34 cellular contexts compared by ENCODE assay signal in the genomic region with DNA sequence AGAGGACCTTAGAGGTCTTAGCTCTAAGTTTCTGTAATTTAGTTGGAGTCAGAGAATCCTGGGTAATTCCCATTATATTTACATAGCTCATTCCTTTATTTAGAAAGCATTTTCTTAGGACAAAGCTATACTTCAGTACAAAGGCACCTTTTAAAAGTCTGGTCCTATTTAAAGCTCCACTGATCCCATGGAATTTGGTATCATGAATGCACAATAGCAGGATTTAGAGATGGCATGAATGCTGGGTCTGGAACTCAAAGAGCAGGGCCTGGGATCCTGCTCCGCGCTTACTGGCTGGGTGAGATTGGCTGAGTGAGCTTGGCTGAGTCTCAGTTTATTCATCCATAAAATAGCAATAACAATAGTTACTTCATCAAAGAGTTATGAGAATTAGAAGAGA. TPM values are rescaled to one million over a fixed set of nuclear protein-coding genes. Genes with fewer than 3 reads are reported as not detected.
DNase-seq lines count a peak whose midpoint lies in the region; ATAC-seq, FAIRE-seq and TF ChIP-seq lines count a peak whose summit lies in the region.
"Had no signal": no experiment of that assay in that cellular context is flagged by ENCODE, and none has a peak within 500 bp of the region (broad histone marks: within the 10 kb centered on the region; RNA-seq: fewer than 3 reads in every experiment).

No MANE protein-coding gene starts in this region.

- CTCF ChIA-PET in HepG2 (lab: Yijun Ruan, JAX; ENCODE audit: low intra/inter-chr PET ratio, low total read pairs): no interaction called here

- WGBS in HepG2 (ENCODE audit: low lambda C conversion rate): 80% methylated on average over 2 of the region's 2 CpGs
- WGBS in right lobe of liver (ENCODE audit: insufficient coverage, low coverage, low lambda C conversion rate, missing lambda C conversion rate): 100% methylated on average over 1 of the region's 2 CpGs
- WGBS in mesenchymal stem cell: no CpG with 5 or more reads among the region's 2 CpGs

- H3K4me3 ChIP-seq in HepG2 (replicated peaks in 1 of 3; ENCODE audit: insufficient read depth in 1 of 3, low read depth in 2 of 3, low read length in 3 of 3) (no peak overlapping the region), right lobe of liver (no peak overlapping the region), epithelial cell of proximal tubule (ENCODE audit: low read depth, low read length) (no peak overlapping the region), mesenchymal stem cell (ENCODE audit: insufficient read depth in 1 of 2, low read depth in 1 of 2, low read length in 2 of 2) (no peak overlapping the region), coronary artery (no peak overlapping the region)
- H3K4me3 ChIP-seq: lower lobe of right lung, suprapubic skin, upper lobe of right lung had no signal

- TF ChIP-seq EP300 in HepG2 (IDR thresholded peaks at IDR 0.05; ENCODE audit: low read depth in 2 of 2, low read length in 2 of 2): no peak; a peak in 1 of 4 replicates
- no peak for TF ChIP-seq EP300 in HepG2 (CRISPR knock-in tag; IDR thresholded peaks at IDR 0.05; ENCODE audit: borderline replicate concordance)

- H3K27ac ChIP-seq in HepG2 (ENCODE audit: extremely low read length, insufficient read depth, low read length): no peak overlapping the region
- no peak overlapping the region for H3K27ac ChIP-seq in right lobe of liver
- H3K27ac ChIP-seq in mesenchymal stem cell (ENCODE audit: low read length, poor library complexity, severe bottlenecking): peak overlapping the region; percentile 89
- no peak overlapping the region for H3K27ac ChIP-seq in coronary artery
- H3K27ac ChIP-seq: 22Rv1, lower lobe of right lung, suprapubic skin, upper lobe of right lung had no signal

- no peaks in the 10 kb centered on the region for H3K9me3 Mint-ChIP-seq in natural killer cell treated with Interleukin-12 subunit alpha and Interleukin-12 subunit beta and Interleukin-15 and Interleukin-18, amount 100 ng/mL, for 72 hours
- H3K9me3 Mint-ChIP-seq: activated naive CD4-positive, alpha-beta T cell treated with anti-CD3 and anti-CD28 coated beads, Interleukin-2, amount 50 U/mL, for 24 hours; naive thymus-derived CD8-positive, alpha-beta T cell had no signal

- no peak for FAIRE-seq in HepG2 (lab: Jason Lieb, UNC)
- FAIRE-seq: HTR-8/SVneo, kidney had no signal

- POLR2A ChIA-PET in HepG2 (lab: Yijun Ruan, JAX): interaction anchor here (1.1 to 1.3 kb wide), 2 partner anchors 8 to 596 kb away, joined by 3 read pairs; no protein-coding TSS in a partner anchor

- H2BK120ac ChIP-seq in mesenchymal stem cell (ENCODE audit: low read depth, low read length): no peak overlapping the region

- H3K9ac ChIP-seq in HepG2 (ENCODE audit: insufficient read depth, low read depth, low read length) (no peak overlapping the region), mesenchymal stem cell (ENCODE audit: low read length) (no peak overlapping the region)

- BruUV-seq in HepG2 (replicated peaks; lab: Mats Ljungman, UMichigan): no TSS peak

- H3K4me3 Mint-ChIP-seq in natural killer cell treated with Interleukin-12 subunit alpha and Interleukin-12 subunit beta and Interleukin-15 and Interleukin-18, amount 100 ng/mL, for 72 hours: no peak overlapping the region
- H3K4me3 Mint-ChIP-seq: activated CD8-positive, alpha-beta T cell treated with anti-CD3 and anti-CD28 coated beads, Interleukin-2, amount 10 ng/mL, durations not matched to agents 7 days and 5 days; activated naive CD4-positive, alpha-beta T cell treated with anti-CD3 and anti-CD28 coated beads, Interleukin-2, amount 50 U/mL, for 24 hours; CD14-positive monocyte; naive thymus-derived CD8-positive, alpha-beta T cell had no signal

- H3K27me3 ChIP-seq in HepG2 (ENCODE audit: control insufficient read depth in 1 of 2, insufficient read depth in 2 of 2, low read length in 2 of 2) (no peaks in the 10 kb centered on the region), right lobe of liver (peaks cover 0 to 4% of the 10 kb centered on the region in 2 donors), mesenchymal stem cell (ENCODE audit: control insufficient read depth in 1 of 2, insufficient read depth in 1 of 2, low read length in 2 of 2) (no peaks in the 10 kb centered on the region)
- H3K27me3 ChIP-seq: upper lobe of right lung had no signal

- H4K20me1 ChIP-seq in HepG2 (ENCODE audit: insufficient read depth, low read length): no peaks in the 10 kb centered on the region

- no peak overlapping the region for H3K18ac ChIP-seq in mesenchymal stem cell (ENCODE audit: low read depth in 1 of 2, low read length in 2 of 2)

- in situ Hi-C loops in HepG2 (cut with HindIII; ENCODE audit: extremely low pct_ligation_motif_present, low pct_unique_long_range_greater_than_20kb): no loop called here

- H2AFZ ChIP-seq in HepG2 (ENCODE audit: low read length) (no peak overlapping the region), mesenchymal stem cell (ENCODE audit: low read depth, low read length) (no peak overlapping the region)

- H2BK5ac ChIP-seq in mesenchymal stem cell (ENCODE audit: low read depth, low read length, poor library complexity, severe bottlenecking): no peak overlapping the region

- H3K36me3 Mint-ChIP-seq in natural killer cell treated with Interleukin-12 subunit alpha and Interleukin-12 subunit beta and Interleukin-15 and Interleukin-18, amount 100 ng/mL, for 72 hours: no peaks in the 10 kb centered on the region
- H3K36me3 Mint-ChIP-seq: activated naive CD4-positive, alpha-beta T cell treated with anti-CD3 and anti-CD28 coated beads, Interleukin-2, amount 50 U/mL, for 24 hours; CD14-positive monocyte; naive thymus-derived CD8-positive, alpha-beta T cell had no signal

- no peak overlapping the region for H2BK15ac ChIP-seq in mesenchymal stem cell (ENCODE audit: low read depth, poor library complexity, severe bottlenecking)

- H3K4me1 ChIP-seq in HepG2 (ENCODE audit: insufficient read depth, low read length) (peaks cover 60% of the 10 kb centered on the region), right lobe of liver (no peaks in the 10 kb centered on the region), mesenchymal stem cell (ENCODE audit: control insufficient read depth, insufficient read depth, low read depth, low read length) (peaks cover 3% of the 10 kb centered on the region)
- H3K4me1 ChIP-seq: lower lobe of right lung, upper lobe of right lung had no signal

- no peak overlapping the region for H3K14ac ChIP-seq in mesenchymal stem cell (ENCODE audit: low read length in 2 of 2)

- H3K27me3 Mint-ChIP-seq in natural killer cell treated with Interleukin-12 subunit alpha and Interleukin-12 subunit beta and Interleukin-15 and Interleukin-18, amount 100 ng/mL, for 72 hours: peaks cover 19 to 21% of the 10 kb centered on the region in 2 donors

- ATAC-seq in HepG2 (no peak), right lobe of liver (no peak)
- no peak for ATAC-seq in natural killer cell treated with Interleukin-12 subunit alpha and Interleukin-12 subunit beta and Interleukin-15 and Interleukin-18, amount 100 ng/mL, for 72 hours
- ATAC-seq: activated CD8-positive, alpha-beta T cell treated with anti-CD3 and anti-CD28 coated beads, Interleukin-2, amount 10 ng/mL, durations not matched to agents 7 days and 5 days; esophagus mucosa; lower lobe of right lung; naive thymus-derived CD8-positive, alpha-beta T cell; upper lobe of right lung had no signal

- intact Hi-C loops in HepG2 (cut with micrococcal nuclease; ENCODE audit: unreplicated experiment): no loop called here
- intact Hi-C loops in right lobe of liver (cut with DNase I): no loop called here

- no peak overlapping the region for H4K8ac ChIP-seq in mesenchymal stem cell (ENCODE audit: low read length)

- H3K4me1 Mint-ChIP-seq in natural killer cell treated with Interleukin-12 subunit alpha and Interleukin-12 subunit beta and Interleukin-15 and Interleukin-18, amount 100 ng/mL, for 72 hours (ENCODE audit: low read depth in 2 of 2): no peaks in the 10 kb centered on the region
- H3K4me1 Mint-ChIP-seq: activated naive CD4-positive, alpha-beta T cell treated with anti-CD3 and anti-CD28 coated beads, Interleukin-2, amount 50 U/mL, for 24 hours; naive thymus-derived CD8-positive, alpha-beta T cell had no signal

- peaks cover 3% of the 10 kb centered on the region for H3K79me2 ChIP-seq in HepG2 (ENCODE audit: insufficient read depth, low read length)

- no peak for TF ChIP-seq POLR2A in HepG2 (IDR thresholded peaks at IDR 0.05; ENCODE audit: insufficient read depth in 1 of 2, low read depth in 2 of 2, low read length in 2 of 2)
- no peak for TF ChIP-seq POLR2A in right lobe of liver (IDR thresholded peaks at IDR 0.05)

- H2AK5ac ChIP-seq in mesenchymal stem cell (ENCODE audit: low read length, severe bottlenecking): no peak overlapping the region

- no peak overlapping the region for H4K91ac ChIP-seq in mesenchymal stem cell (ENCODE audit: low read length)

- H3K79me1 ChIP-seq in mesenchymal stem cell (replicated peaks; ENCODE audit: low read length, poor library complexity, severe bottlenecking): no peaks in the 10 kb centered on the region

- H3K4ac ChIP-seq in mesenchymal stem cell (ENCODE audit: low read depth in 1 of 2, low read length in 2 of 2): no peak overlapping the region

- H3K4me2 ChIP-seq in HepG2 (ENCODE audit: low read depth, low read length) (no peak overlapping the region), mesenchymal stem cell (ENCODE audit: low read length, poor library complexity, severe bottlenecking) (no peak overlapping the region)

- TF ChIP-seq RAD21 in HepG2 (CRISPR knock-in tag; IDR thresholded peaks at IDR 0.05): no peak

- no peaks in the 10 kb centered on the region; a peak in 1 of 5 replicates for H3K36me3 ChIP-seq in HepG2 (replicated peaks in 1 of 2; ENCODE audit: control insufficient read depth in 1 of 2, insufficient read depth in 2 of 2, low read length in 2 of 2)
- H3K36me3 ChIP-seq in right lobe of liver: no peaks in the 10 kb centered on the region
- H3K36me3 ChIP-seq in mesenchymal stem cell (ENCODE audit: control insufficient read depth in 1 of 2, insufficient read depth in 2 of 2, low read depth in 1 of 2, low read length in 2 of 2): no peaks in the 10 kb centered on the region
- H3K36me3 ChIP-seq: lower lobe of right lung, suprapubic skin, upper lobe of right lung had no signal

- TF ChIP-seq CTCF in HepG2 (CRISPR knock-in tag; IDR thresholded peaks at IDR 0.05) (no peak), right lobe of liver (IDR thresholded peaks at IDR 0.05) (no peak), epithelial cell of proximal tubule (conservative IDR thresholded peaks at IDR 0.05; ENCODE audit: low read depth, low read length) (no peak), coronary artery (IDR thresholded peaks at IDR 0.05) (no peak)

- H3K9me3 ChIP-seq in HepG2 (ENCODE audit: low read length) (no peaks in the 10 kb centered on the region), right lobe of liver (no peaks in the 10 kb centered on the region), mesenchymal stem cell (ENCODE audit: control insufficient read depth, low read length) (no peaks in the 10 kb centered on the region)
- H3K9me3 ChIP-seq: lower lobe of right lung, suprapubic skin, upper lobe of right lung had no signal

- H3K27ac Mint-ChIP-seq in natural killer cell treated with Interleukin-12 subunit alpha and Interleukin-12 subunit beta and Interleukin-15 and Interleukin-18, amount 100 ng/mL, for 72 hours: no peak overlapping the region
- H3K27ac Mint-ChIP-seq: activated CD8-positive, alpha-beta T cell treated with anti-CD3 and anti-CD28 coated beads, Interleukin-2, amount 10 ng/mL, durations not matched to agents 7 days and 5 days; activated naive CD4-positive, alpha-beta T cell treated with anti-CD3 and anti-CD28 coated beads, Interleukin-2, amount 50 U/mL, for 24 hours; naive thymus-derived CD8-positive, alpha-beta T cell had no signal

- DNase-seq in HepG2 (ENCODE audit: low spot score) (peak; percentile 83), right lobe of liver (no peak), epithelial cell of proximal tubule (ENCODE audit: low read depth) (peak; percentile 83), mesenchymal stem cell (no peak), coronary artery (ENCODE audit: low spot score) (no peak), EL (no peak), C1 segment of cervical spinal cord (lab: John Stamatoyannopoulos, UW) (no peak)
- no peak for DNase-seq in natural killer cell treated with Interleukin-12 subunit alpha and Interleukin-12 subunit beta and Interleukin-15 and Interleukin-18, amount 100 ng/mL, for 72 hours (ENCODE audit: low spot score)
- DNase-seq: activated CD8-positive, alpha-beta T cell treated with anti-CD3 and anti-CD28 coated beads, Interleukin-2, amount 10 ng/mL, durations not matched to agents 7 days and 5 days; amniotic stem cell; DND-41; effector memory CD4-positive, alpha-beta T cell; head of caudate nucleus; KBM-7; kidney; lower lobe of right lung; naive thymus-derived CD8-positive, alpha-beta T cell; NCI-H2029; NCI-H524 treated with DMSO at 0.1 percent for 48 hours; NK-92 treated with Interleukin-12 subunit alpha and Interleukin-12 subunit beta, amount 100 ng/mL, for 24 hours; SHP77; stimulated activated CD4-positive, alpha-beta T cell treated with anti-CD3 and anti-CD28 coated beads, Interleukin-1b, Interleukin-23, amount 100 ng/mL, for 48 hours; stimulated activated naive CD4-positive, alpha-beta T cell treated with Interleukin-2 at 50 U/mL for 16 hours; upper lobe of right lung had no signal

- no peak overlapping the region for H3K23ac ChIP-seq in mesenchymal stem cell (ENCODE audit: low read length in 2 of 2)

- no peak overlapping the region for H2BK12ac ChIP-seq in mesenchymal stem cell (ENCODE audit: low read length in 2 of 2)

RNA-seq across cellular contexts. Expression of gene KRT23, which starts 4.8 kb away (rescaled TPM):
- total RNA-seq in HepG2 (2016; rRNA removed; fragmentation: Illumina TruSeq; extraction: Trizol): 24.7 and 32.9 TPM in 2 replicates
- total RNA-seq in HepG2 (2016; cell fraction: cytosol; rRNA removed; fragmentation: Illumina TruSeq; extraction: Trizol; ENCODE audit: low read depth): 14.1 and 15.3 TPM in 2 replicates
- total RNA-seq in HepG2 (2016; cell fraction: insoluble cytoplasmic fraction; rRNA removed; fragmentation: Illumina TruSeq; extraction: Trizol): 23.3 and 28.9 TPM in 2 replicates
- 18.4 and 19.9 TPM in 2 replicates for total RNA-seq in HepG2 (2016; cell fraction: membrane; rRNA removed; fragmentation: Illumina TruSeq; extraction: Trizol)
- 14.3 and 15.5 TPM in 2 replicates for total RNA-seq in HepG2 (2016; cell fraction: nucleus; rRNA removed; fragmentation: Illumina TruSeq; extraction: Trizol)
- 48.4 and 51.1 TPM in 2 replicates for polyA plus RNA-seq in HepG2 (2011; rRNA removed)
- 50.5 and 56.8 TPM in 2 replicates for polyA plus RNA-seq in HepG2 (2011; cell fraction: cytosol; rRNA removed)
- polyA plus RNA-seq in HepG2 (2011; cell fraction: nucleus; rRNA removed): 21.1 and 23.4 TPM in 2 replicates
- 8.4 and 9.9 TPM in 2 replicates for polyA plus RNA-seq in HepG2 (2012)
- polyA plus RNA-seq in HepG2 (2016; cell fraction: cytosol; fragmentation: Illumina TruSeq; extraction: Trizol; ENCODE audit: low read depth): 11.1 and 15.1 TPM in 2 replicates
- 32.4 and 32.9 TPM in 2 replicates for polyA plus RNA-seq in HepG2 (2016; cell fraction: insoluble cytoplasmic fraction; fragmentation: Illumina TruSeq; extraction: Trizol; ENCODE audit: low read depth)
- polyA plus RNA-seq in HepG2 (2016; cell fraction: membrane; fragmentation: Illumina TruSeq; extraction: Trizol; ENCODE audit: low read depth): 15.7 and 15.9 TPM in 2 replicates
- polyA plus RNA-seq in HepG2 (2016; cell fraction: nucleus; fragmentation: Illumina TruSeq; extraction: Trizol; ENCODE audit: insufficient read depth, low read depth): 15.6 and 16.4 TPM in 2 replicates
- polyA minus RNA-seq in HepG2 (2011; rRNA and poly(A)+ RNA removed; ENCODE audit: low replicate concordance): 31.9 TPM in 1 of 2 replicates, not detected in the other
- 30.6 and 34.0 TPM in 2 replicates for polyA minus RNA-seq in HepG2 (2011; cell fraction: cytosol; rRNA and poly(A)+ RNA removed)
- 45.1 and 60.5 TPM in 2 replicates for polyA minus RNA-seq in HepG2 (2011; cell fraction: nucleus; rRNA and poly(A)+ RNA removed)
- 10 to 100 TPM in 2 of 6 experiments, 1 to 10 TPM in 1, under 1 TPM in 1, not detected in 2; 0.49 to 17.6 (median 10.0) TPM for total RNA-seq in right lobe of liver
- 13.4 and 17.1 TPM in 2 replicates for total RNA-seq in epithelial cell of proximal tubule
- not detected for polyA plus RNA-seq in mesenchymal stem cell (2013, experiment 1 of 2)
- not detected for polyA plus RNA-seq in mesenchymal stem cell (2013, experiment 2 of 2)
- total RNA-seq in natural killer cell treated with Interleukin-12 subunit alpha and Interleukin-12 subunit beta and Interleukin-15 and Interleukin-18, amount 100 ng/mL, for 72 hours: not detected
- total RNA-seq: activated CD8-positive, alpha-beta T cell treated with anti-CD3 and anti-CD28 coated beads, Interleukin-2, amount 10 ng/mL, durations not matched to agents 7 days and 5 days; MCF 10A; naive thymus-derived CD8-positive, alpha-beta T cell had no signal
- polyA plus RNA-seq: naive thymus-derived CD8-positive, alpha-beta T cell had no signal

RNA-seq across cellular contexts. Expression of gene KRT39, which starts 34.1 kb away (rescaled TPM):
- total RNA-seq in HepG2 (2016; rRNA removed; fragmentation: Illumina TruSeq; extraction: Trizol) (0.07 TPM in 1 of 2 replicates, not detected in the other), right lobe of liver (not detected), epithelial cell of proximal tubule (not detected in 2 replicates)
- total RNA-seq in HepG2 (2016; cell fraction: cytosol; rRNA removed; fragmentation: Illumina TruSeq; extraction: Trizol; ENCODE audit: low read depth): not detected in 2 replicates
- not detected in 2 replicates for total RNA-seq in HepG2 (2016; cell fraction: insoluble cytoplasmic fraction; rRNA removed; fragmentation: Illumina TruSeq; extraction: Trizol)
- not detected in 2 replicates for total RNA-seq in HepG2 (2016; cell fraction: membrane; rRNA removed; fragmentation: Illumina TruSeq; extraction: Trizol)
- 0.22 TPM in 1 of 2 replicates, not detected in the other for total RNA-seq in HepG2 (2016; cell fraction: nucleus; rRNA removed; fragmentation: Illumina TruSeq; extraction: Trizol)
- 1.2 and 1.6 TPM in 2 replicates for polyA plus RNA-seq in HepG2 (2011; rRNA removed)
- 0.78 and 0.97 TPM in 2 replicates for polyA plus RNA-seq in HepG2 (2011; cell fraction: cytosol; rRNA removed)
- polyA plus RNA-seq in HepG2 (2011; cell fraction: nucleus; rRNA removed): 1.9 and 3.2 TPM in 2 replicates
- polyA plus RNA-seq in HepG2 (2012): 0.28 and 1.8 TPM in 2 replicates
- not detected in 2 replicates for polyA plus RNA-seq in HepG2 (2016; cell fraction: cytosol; fragmentation: Illumina TruSeq; extraction: Trizol; ENCODE audit: low read depth)
- not detected in 2 replicates for polyA plus RNA-seq in HepG2 (2016; cell fraction: insoluble cytoplasmic fraction; fragmentation: Illumina TruSeq; extraction: Trizol; ENCODE audit: low read depth)
- not detected in 2 replicates for polyA plus RNA-seq in HepG2 (2016; cell fraction: membrane; fragmentation: Illumina TruSeq; extraction: Trizol; ENCODE audit: low read depth)
- polyA plus RNA-seq in HepG2 (2016; cell fraction: nucleus; fragmentation: Illumina TruSeq; extraction: Trizol; ENCODE audit: insufficient read depth, low read depth): not detected in 2 replicates
- 0.46 TPM in 1 of 2 replicates, not detected in the other for polyA minus RNA-seq in HepG2 (2011; rRNA and poly(A)+ RNA removed; ENCODE audit: low replicate concordance)
- 0.59 and 0.62 TPM in 2 replicates for polyA minus RNA-seq in HepG2 (2011; cell fraction: cytosol; rRNA and poly(A)+ RNA removed)
- 0.52 and 1.4 TPM in 2 replicates for polyA minus RNA-seq in HepG2 (2011; cell fraction: nucleus; rRNA and poly(A)+ RNA removed)
- polyA plus RNA-seq in mesenchymal stem cell (2013, experiment 1 of 2): 0.06 TPM
- not detected for polyA plus RNA-seq in mesenchymal stem cell (2013, experiment 2 of 2)
- total RNA-seq in natural killer cell treated with Interleukin-12 subunit alpha and Interleukin-12 subunit beta and Interleukin-15 and Interleukin-18, amount 100 ng/mL, for 72 hours: not detected
- total RNA-seq: activated CD8-positive, alpha-beta T cell treated with anti-CD3 and anti-CD28 coated beads, Interleukin-2, amount 10 ng/mL, durations not matched to agents 7 days and 5 days; esophagus mucosa; fibroblast of villous mesenchyme; kidney; MCF 10A; mononuclear cell; naive thymus-derived CD8-positive, alpha-beta T cell had no signal
- polyA plus RNA-seq: CD14-positive monocyte; naive thymus-derived CD8-positive, alpha-beta T cell had no signal

RNA-seq across cellular contexts. Expression of gene KRT20, which starts 47.6 kb away (rescaled TPM):
- 0.13 and 0.14 TPM in 2 replicates for total RNA-seq in HepG2 (2016; rRNA removed; fragmentation: Illumina TruSeq; extraction: Trizol)
- total RNA-seq in HepG2 (2016; cell fraction: cytosol; rRNA removed; fragmentation: Illumina TruSeq; extraction: Trizol; ENCODE audit: low read depth): not detected in 2 replicates
- total RNA-seq in HepG2 (2016; cell fraction: insoluble cytoplasmic fraction; rRNA removed; fragmentation: Illumina TruSeq; extraction: Trizol): 0.31 and 0.32 TPM in 2 replicates
- 0.12 TPM in 1 of 2 replicates, not detected in the other for total RNA-seq in HepG2 (2016; cell fraction: membrane; rRNA removed; fragmentation: Illumina TruSeq; extraction: Trizol)
- not detected in 2 replicates for total RNA-seq in HepG2 (2016; cell fraction: nucleus; rRNA removed; fragmentation: Illumina TruSeq; extraction: Trizol)
- polyA plus RNA-seq in HepG2 (2011; rRNA removed): 0.20 and 1.0 TPM in 2 replicates
- 0.17 and 0.65 TPM in 2 replicates for polyA plus RNA-seq in HepG2 (2011; cell fraction: cytosol; rRNA removed)
- polyA plus RNA-seq in HepG2 (2011; cell fraction: nucleus; rRNA removed): 0.26 and 0.40 TPM in 2 replicates
- polyA plus RNA-seq in HepG2 (2012): 0.47 and 0.69 TPM in 2 replicates
- 0.06 and 0.15 TPM in 2 replicates for polyA plus RNA-seq in HepG2 (2016; cell fraction: cytosol; fragmentation: Illumina TruSeq; extraction: Trizol; ENCODE audit: low read depth)
- polyA plus RNA-seq in HepG2 (2016; cell fraction: insoluble cytoplasmic fraction; fragmentation: Illumina TruSeq; extraction: Trizol; ENCODE audit: low read depth): 0.31 and 0.36 TPM in 2 replicates
- 0.12 TPM in 1 of 2 replicates, not detected in the other for polyA plus RNA-seq in HepG2 (2016; cell fraction: membrane; fragmentation: Illumina TruSeq; extraction: Trizol; ENCODE audit: low read depth)
- polyA plus RNA-seq in HepG2 (2016; cell fraction: nucleus; fragmentation: Illumina TruSeq; extraction: Trizol; ENCODE audit: insufficient read depth, low read depth): 0.27 TPM in 1 of 2 replicates, not detected in the other
- 0.19 TPM in 1 of 2 replicates, not detected in the other for polyA minus RNA-seq in HepG2 (2011; rRNA and poly(A)+ RNA removed; ENCODE audit: low replicate concordance)
- polyA minus RNA-seq in HepG2 (2011; cell fraction: cytosol; rRNA and poly(A)+ RNA removed): 0.89 TPM in 1 of 2 replicates, not detected in the other
- 0.26 and 0.87 TPM in 2 replicates for polyA minus RNA-seq in HepG2 (2011; cell fraction: nucleus; rRNA and poly(A)+ RNA removed)
- not detected for total RNA-seq in right lobe of liver
- not detected in 2 replicates for total RNA-seq in epithelial cell of proximal tubule
- polyA plus RNA-seq in mesenchymal stem cell (2013, experiment 1 of 2): not detected
- not detected for polyA plus RNA-seq in mesenchymal stem cell (2013, experiment 2 of 2)
- total RNA-seq in natural killer cell treated with Interleukin-12 subunit alpha and Interleukin-12 subunit beta and Interleukin-15 and Interleukin-18, amount 100 ng/mL, for 72 hours: not detected
- total RNA-seq: activated CD8-positive, alpha-beta T cell treated with anti-CD3 and anti-CD28 coated beads, Interleukin-2, amount 10 ng/mL, durations not matched to agents 7 days and 5 days; fibroblast of villous mesenchyme; kidney; lower lobe of right lung; MCF 10A; mononuclear cell; naive thymus-derived CD8-positive, alpha-beta T cell; osteoblast; upper lobe of right lung had no signal
- polyA plus RNA-seq: CD14-positive monocyte; naive thymus-derived CD8-positive, alpha-beta T cell had no signal

RNA-seq across cellular contexts. Expression of gene KRT40, which starts 51.5 kb away (rescaled TPM):
- total RNA-seq in HepG2 (2016; rRNA removed; fragmentation: Illumina TruSeq; extraction: Trizol) (not detected in 2 replicates), right lobe of liver (not detected), epithelial cell of proximal tubule (not detected in 2 replicates)
- not detected in 2 replicates for total RNA-seq in HepG2 (2016; cell fraction: cytosol; rRNA removed; fragmentation: Illumina TruSeq; extraction: Trizol; ENCODE audit: low read depth)
- total RNA-seq in HepG2 (2016; cell fraction: insoluble cytoplasmic fraction; rRNA removed; fragmentation: Illumina TruSeq; extraction: Trizol): not detected in 2 replicates
- total RNA-seq in HepG2 (2016; cell fraction: membrane; rRNA removed; fragmentation: Illumina TruSeq; extraction: Trizol): not detected in 2 replicates
- not detected in 2 replicates for total RNA-seq in HepG2 (2016; cell fraction: nucleus; rRNA removed; fragmentation: Illumina TruSeq; extraction: Trizol)
- polyA plus RNA-seq in HepG2 (2011; rRNA removed): not detected in 2 replicates
- polyA plus RNA-seq in HepG2 (2011; cell fraction: cytosol; rRNA removed): not detected in 2 replicates
- polyA plus RNA-seq in HepG2 (2011; cell fraction: nucleus; rRNA removed): not detected in 2 replicates
- polyA plus RNA-seq in HepG2 (2012): not detected in 2 replicates
- polyA plus RNA-seq in HepG2 (2016; cell fraction: cytosol; fragmentation: Illumina TruSeq; extraction: Trizol; ENCODE audit: low read depth): not detected in 2 replicates
- polyA plus RNA-seq in HepG2 (2016; cell fraction: insoluble cytoplasmic fraction; fragmentation: Illumina TruSeq; extraction: Trizol; ENCODE audit: low read depth): not detected in 2 replicates
- not detected in 2 replicates for polyA plus RNA-seq in HepG2 (2016; cell fraction: membrane; fragmentation: Illumina TruSeq; extraction: Trizol; ENCODE audit: low read depth)
- polyA plus RNA-seq in HepG2 (2016; cell fraction: nucleus; fragmentation: Illumina TruSeq; extraction: Trizol; ENCODE audit: insufficient read depth, low read depth): not detected in 2 replicates
- not detected in 2 replicates for polyA minus RNA-seq in HepG2 (2011; rRNA and poly(A)+ RNA removed; ENCODE audit: low replicate concordance)
- polyA minus RNA-seq in HepG2 (2011; cell fraction: cytosol; rRNA and poly(A)+ RNA removed): not detected in 2 replicates
- not detected in 2 replicates for polyA minus RNA-seq in HepG2 (2011; cell fraction: nucleus; rRNA and poly(A)+ RNA removed)
- polyA plus RNA-seq in mesenchymal stem cell (2013, experiment 1 of 2): not detected
- not detected for polyA plus RNA-seq in mesenchymal stem cell (2013, experiment 2 of 2)
- not detected for total RNA-seq in natural killer cell treated with Interleukin-12 subunit alpha and Interleukin-12 subunit beta and Interleukin-15 and Interleukin-18, amount 100 ng/mL, for 72 hours
- total RNA-seq: activated CD8-positive, alpha-beta T cell treated with anti-CD3 and anti-CD28 coated beads, Interleukin-2, amount 10 ng/mL, durations not matched to agents 7 days and 5 days; esophagus mucosa; fibroblast of villous mesenchyme; kidney; MCF 10A; naive thymus-derived CD8-positive, alpha-beta T cell; upper lobe of right lung had no signal
- polyA plus RNA-seq: CD14-positive monocyte; naive thymus-derived CD8-positive, alpha-beta T cell had no signal

Comparison
In these comparisons a context has a peak if more than half of its experiments do, and no peak if none do; other contexts are left out.
1. DNase-seq: peak in HepG2 (single experiment) and epithelial cell of proximal tubule (single experiment); none in right lobe of liver (0 of 3), mesenchymal stem cell (single experiment), coronary artery (single experiment), EL (single experiment), natural killer cell treated with Interleukin-12 subunit alpha and Interleukin-12 subunit beta and Interleukin-15 and Interleukin-18, amount 100 ng/mL, for 72 hours (single experiment) and C1 segment of cervical spinal cord (0 of 14).